In the genomic region with DNA sequence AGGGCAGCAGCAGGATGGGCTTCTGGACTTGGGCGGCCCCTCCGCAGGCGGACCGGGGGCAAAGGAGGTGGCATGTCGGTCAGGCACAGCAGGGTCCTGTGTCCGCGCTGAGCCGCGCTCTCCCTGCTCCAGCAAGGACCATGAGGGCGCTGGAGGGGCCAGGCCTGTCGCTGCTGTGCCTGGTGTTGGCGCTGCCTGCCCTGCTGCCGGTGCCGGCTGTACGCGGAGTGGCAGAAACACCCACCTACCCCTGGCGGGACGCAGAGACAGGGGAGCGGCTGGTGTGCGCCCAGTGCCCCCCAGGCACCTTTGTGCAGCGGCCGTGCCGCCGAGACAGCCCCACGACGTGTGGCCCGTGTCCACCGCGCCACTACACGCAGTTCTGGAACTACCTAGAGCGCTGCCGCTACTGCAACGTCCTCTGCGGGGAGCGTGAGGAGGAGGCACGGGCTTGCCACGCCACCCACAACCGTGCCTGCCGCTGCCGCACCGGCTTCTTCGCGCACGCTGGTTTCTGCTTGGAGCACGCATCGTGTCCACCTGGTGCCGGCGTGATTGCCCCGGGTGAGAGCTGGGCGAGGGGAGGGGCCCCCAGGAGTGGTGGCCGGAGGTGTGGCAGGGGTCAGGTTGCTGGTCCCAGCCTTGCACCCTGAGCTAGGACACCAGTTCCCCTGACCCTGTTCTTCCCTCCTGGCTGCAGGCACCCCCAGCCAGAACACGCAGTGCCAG, we compare ENCODE assay signal across 9 cellular contexts. TPM values are rescaled to one million over a fixed set of nuclear protein-coding genes. Genes with fewer than 3 reads are reported as not detected.
A peak's percentile ranks its signal among the peaks of the same experiment; 100 is the strongest.
DNase-seq lines count a peak whose midpoint lies in the region; ATAC-seq, FAIRE-seq and TF ChIP-seq lines count a peak whose summit lies in the region.
"Had no signal": no experiment of that assay in that cellular context is flagged by ENCODE, and none has a peak within 500 bp of the region (broad histone marks: within the 10 kb centered on the region; RNA-seq: fewer than 3 reads in every experiment).

A gene with protein sequence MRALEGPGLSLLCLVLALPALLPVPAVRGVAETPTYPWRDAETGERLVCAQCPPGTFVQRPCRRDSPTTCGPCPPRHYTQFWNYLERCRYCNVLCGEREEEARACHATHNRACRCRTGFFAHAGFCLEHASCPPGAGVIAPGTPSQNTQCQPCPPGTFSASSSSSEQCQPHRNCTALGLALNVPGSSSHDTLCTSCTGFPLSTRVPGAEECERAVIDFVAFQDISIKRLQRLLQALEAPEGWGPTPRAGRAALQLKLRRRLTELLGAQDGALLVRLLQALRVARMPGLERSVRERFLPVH (plus strand): TSS at position 25 of the 729 bp plus-strand sequence. CDS start 116 bp downstream, at position 141.

- no peaks in the 10 kb centered on the region for H3K9me3 ChIP-seq in BLaER1
- H3K9me3 ChIP-seq in neural progenitor cell (ENCODE audit: low read depth), result no peaks in the 10 kb centered on the region

- intact Hi-C loops in activated T-helper 2 cell treated with anti-CD3 and anti-CD28 coated beads, Interferon-gamma antibody, Interleukin-2, Interleukin-4, amounts not matched to agents 10 μg/mL and 5 μg/mL and 100 μg/mL, durations not matched to agents 14 hours and 24 hours and 36 hours (cut with micrococcal nuclease), result no loop called here

- TF ChIP-seq CTCF in epithelial cell of proximal tubule (conservative IDR thresholded peaks at IDR 0.05; ENCODE audit: low read depth, low read length) (no peak), neural progenitor cell (IDR thresholded peaks at IDR 0.05) (no peak)

- H3K27ac Mint-ChIP-seq in neural progenitor cell, result no peak within 1 kb of the TSS
- no peak within 1 kb of the TSS for H3K27ac Mint-ChIP-seq in activated T-helper 2 cell treated with anti-CD3 and anti-CD28 coated beads, Interferon-gamma antibody, Interleukin-2, Interleukin-4, amounts not matched to agents 10 μg/mL and 5 μg/mL and 100 μg/mL, durations not matched to agents 14 hours and 24 hours and 36 hours

- H2AFZ ChIP-seq in neural progenitor cell (replicated peaks), result no peak within 1 kb of the TSS

- H3K9ac ChIP-seq in BLaER1, result peak within 1 kb of the TSS; percentile 72
- no peak within 1 kb of the TSS for H3K9ac ChIP-seq in neural progenitor cell

- DNase-seq in SW480 (ENCODE audit: low spot score) (peak; percentile 38), epithelial cell of proximal tubule (ENCODE audit: low read depth) (no peak), neural progenitor cell (ENCODE audit: low spot score) (no peak), urothelium cell line (ENCODE audit: low spot score) (no peak), superior temporal gyrus (ENCODE audit: extremely low spot score) (no peak)
- DNase-seq in activated T-helper 2 cell treated with anti-CD3 and anti-CD28 coated beads, Interferon-gamma antibody, Interleukin-2, Interleukin-4, amounts not matched to agents 10 μg/mL and 5 μg/mL and 100 μg/mL, durations not matched to agents 14 hours and 24 hours and 36 hours (ENCODE audit: low spot score), result no peak
- DNase-seq: NCI-H345 had no signal

- no peak within 1 kb of the TSS for H3K4me3 Mint-ChIP-seq in neural progenitor cell
- H3K4me3 Mint-ChIP-seq in activated T-helper 2 cell treated with anti-CD3 and anti-CD28 coated beads, Interferon-gamma antibody, Interleukin-2, Interleukin-4, amounts not matched to agents 10 μg/mL and 5 μg/mL and 100 μg/mL, durations not matched to agents 14 hours and 24 hours and 36 hours (ENCODE audit: low read depth), result no peak within 1 kb of the TSS

- H3K27me3 ChIP-seq in BLaER1 (no peaks in the 10 kb centered on the region), neural progenitor cell (no peaks in the 10 kb centered on the region)

- H3F3A ChIP-seq in neural progenitor cell (ENCODE audit: low read depth), result peaks cover 7% of the 10 kb centered on the region

- H3K79me2 ChIP-seq in neural progenitor cell (ENCODE audit: low read depth), result no peaks in the 10 kb centered on the region

- ATAC-seq in GM21390 (IDR thresholded peaks at IDR 0.05; ENCODE audit: unreplicated experiment), result no peak

- peaks cover 12% of the 10 kb centered on the region for H3K27me3 Mint-ChIP-seq in neural progenitor cell (ENCODE audit: insufficient read depth, low read depth)
- peaks cover 1% of the 10 kb centered on the region for H3K27me3 Mint-ChIP-seq in activated T-helper 2 cell treated with anti-CD3 and anti-CD28 coated beads, Interferon-gamma antibody, Interleukin-2, Interleukin-4, amounts not matched to agents 10 μg/mL and 5 μg/mL and 100 μg/mL, durations not matched to agents 14 hours and 24 hours and 36 hours (ENCODE audit: low read depth)

- H3K4me2 ChIP-seq in BLaER1 (peak within 1 kb of the TSS; percentile 99), neural progenitor cell (peak within 1 kb of the TSS; percentile 66)

- peaks cover 3% of the 10 kb centered on the region for H3K36me3 Mint-ChIP-seq in neural progenitor cell
- peaks cover 21% of the 10 kb centered on the region for H3K36me3 Mint-ChIP-seq in activated T-helper 2 cell treated with anti-CD3 and anti-CD28 coated beads, Interferon-gamma antibody, Interleukin-2, Interleukin-4, amounts not matched to agents 10 μg/mL and 5 μg/mL and 100 μg/mL, durations not matched to agents 14 hours and 24 hours and 36 hours (ENCODE audit: low read depth)

- H3K36me3 ChIP-seq in BLaER1, result peaks cover 47% of the 10 kb centered on the region
- no peaks in the 10 kb centered on the region for H3K36me3 ChIP-seq in neural progenitor cell

- H3K9me3 Mint-ChIP-seq in neural progenitor cell, result peaks cover 4% of the 10 kb centered on the region
- no peaks in the 10 kb centered on the region for H3K9me3 Mint-ChIP-seq in activated T-helper 2 cell treated with anti-CD3 and anti-CD28 coated beads, Interferon-gamma antibody, Interleukin-2, Interleukin-4, amounts not matched to agents 10 μg/mL and 5 μg/mL and 100 μg/mL, durations not matched to agents 14 hours and 24 hours and 36 hours

- no peak for FAIRE-seq in urothelium cell line (lab: Jason Lieb, UNC)

- peaks cover 65% of the 10 kb centered on the region for H3K4me1 ChIP-seq in BLaER1
- peaks cover 10% of the 10 kb centered on the region for H3K4me1 ChIP-seq in neural progenitor cell

- H3K27ac ChIP-seq in BLaER1 (peak within 1 kb of the TSS; percentile 82), neural progenitor cell (no peak within 1 kb of the TSS)

- no peaks in the 10 kb centered on the region for H3K4me1 Mint-ChIP-seq in neural progenitor cell
- H3K4me1 Mint-ChIP-seq in activated T-helper 2 cell treated with anti-CD3 and anti-CD28 coated beads, Interferon-gamma antibody, Interleukin-2, Interleukin-4, amounts not matched to agents 10 μg/mL and 5 μg/mL and 100 μg/mL, durations not matched to agents 14 hours and 24 hours and 36 hours (ENCODE audit: low read depth), result no peaks in the 10 kb centered on the region

- H4K20me1 ChIP-seq in BLaER1, result peaks cover 51% of the 10 kb centered on the region
- no peaks in the 10 kb centered on the region for H4K20me1 ChIP-seq in neural progenitor cell (ENCODE audit: low read depth)

- H3K4me3 ChIP-seq in BLaER1, result peak within 1 kb of the TSS; percentile 63
- H3K4me3 ChIP-seq in epithelial cell of proximal tubule (ENCODE audit: low read depth, low read length), result peak within 1 kb of the TSS; percentile 75
- peak within 1 kb of the TSS; percentile 24 for H3K4me3 ChIP-seq in neural progenitor cell

RNA-seq across cellular contexts. Expression of the gene that starts here (rescaled TPM):
- total RNA-seq in epithelial cell of proximal tubule (509 and 817 TPM in 2 replicates), neural progenitor cell (ENCODE audit: low replicate concordance) (0.25 TPM in 1 of 2 replicates, not detected in the other)
- total RNA-seq in activated T-helper 2 cell treated with anti-CD3 and anti-CD28 coated beads, Interferon-gamma antibody, Interleukin-2, Interleukin-4, amounts not matched to agents 10 μg/mL and 5 μg/mL and 100 μg/mL, durations not matched to agents 14 hours and 24 hours and 36 hours, result not detected in 2 replicates

Comparison
In these comparisons a context has a peak if more than half of its experiments do, and no peak if none do; other contexts are left out.
1. RNA of the gene that starts here (total RNA-seq): 509 to 817 TPM in epithelial cell of proximal tubule; 0.25 TPM in neural progenitor cell and not detected in activated T-helper 2 cell treated with anti-CD3 and anti-CD28 coated beads, Interferon-gamma antibody, Interleukin-2, Interleukin-4, amounts not matched to agents 10 μg/mL and 5 μg/mL and 100 μg/mL, durations not matched to agents 14 hours and 24 hours and 36 hours; every median in the first group is over 100 times any median in the second.
2. H3K4me3 ChIP-seq: peak in every context shown above with its lines; median percentile 75 in epithelial cell of proximal tubule; 63 in BLaER1; 24 in neural progenitor cell.